ENCODE assay signal across 11 cellular contexts in genomic region chr17:3887394-3887793, GRCh38. TPM values are rescaled to one million over a fixed set of nuclear protein-coding genes. Genes with fewer than 3 reads are reported as not detected.
A peak's percentile ranks its signal among the peaks of the same experiment; 100 is the strongest.
DNase-seq lines count a peak whose midpoint lies in the region; ATAC-seq and TF ChIP-seq lines count a peak whose summit lies in the region.
"Had no signal": no experiment of that assay in that cellular context is flagged by ENCODE, and none has a peak within 500 bp of the region (broad histone marks: within the 10 kb centered on the region; RNA-seq: fewer than 3 reads in every experiment).

No MANE protein-coding gene starts in this region.

- H3K27ac ChIP-seq in CD4-positive, alpha-beta T cell (ENCODE audit: low read depth, low read length) = no peak overlapping the region
- peak overlapping the region; percentile 74 to 87 (median 80) for H3K27ac ChIP-seq in Peyer's patch
- H3K27ac ChIP-seq in dorsolateral prefrontal cortex = peak overlapping the region in 47 of 59 donors; percentile 6 to 92 (median 60)
- peak overlapping the region; percentile 87 to 95 for H3K27ac ChIP-seq in ovary
- H3K27ac ChIP-seq in hepatocyte = no peak overlapping the region

- no peaks in the 10 kb centered on the region for H3K9me3 ChIP-seq in CD4-positive, alpha-beta T cell (ENCODE audit: control insufficient read depth, low read length)
- no peaks in the 10 kb centered on the region for H3K9me3 ChIP-seq in Peyer's patch
- H3K9me3 ChIP-seq in ovary = no peaks in the 10 kb centered on the region
- no peaks in the 10 kb centered on the region for H3K9me3 ChIP-seq in hepatocyte (ENCODE audit: low read depth)

- no peaks in the 10 kb centered on the region for H3K9me2 ChIP-seq in hepatocyte (replicated peaks; ENCODE audit: insufficient read depth)

- peaks cover 5 to 45% (median 28%) of the 10 kb centered on the region in 4 donors for H3K4me1 ChIP-seq in Peyer's patch
- peaks cover 8% of the 10 kb centered on the region for H3K4me1 ChIP-seq in ovary (ENCODE audit: insufficient read depth)
- peaks cover 25% of the 10 kb centered on the region for H3K4me1 ChIP-seq in hepatocyte (ENCODE audit: insufficient read depth)

- H3K4me1 Mint-ChIP-seq in CD4-positive, alpha-beta T cell (ENCODE audit: low read depth) = peaks cover 47% of the 10 kb centered on the region

- TF ChIP-seq POLR2A in Peyer's patch (IDR thresholded peaks at IDR 0.05) (no peak), ovary (IDR thresholded peaks at IDR 0.05) (no peak)

- POLR2A ChIA-PET in CD4-positive, alpha-beta T cell (lab: Charles Lee) = no interaction called here

- no peaks in the 10 kb centered on the region for H3K27me3 Mint-ChIP-seq in CD4-positive, alpha-beta T cell

- peak overlapping the region; percentile 85 for H3K27ac Mint-ChIP-seq in CD4-positive, alpha-beta T cell

- TF ChIP-seq EP300 in ovary (IDR thresholded peaks at IDR 0.05) = no peak

- H3K27me3 ChIP-seq in CD4-positive, alpha-beta T cell (ENCODE audit: control insufficient read depth, insufficient read depth, low read length) = no peaks in the 10 kb centered on the region
- no peaks in the 10 kb centered on the region for H3K27me3 ChIP-seq in Peyer's patch
- H3K27me3 ChIP-seq in dorsolateral prefrontal cortex = no peaks in the 10 kb centered on the region
- H3K27me3 ChIP-seq in ovary = no peaks in the 10 kb centered on the region
- H3K27me3 ChIP-seq in hepatocyte = no peaks in the 10 kb centered on the region

- TF ChIP-seq CTCF in CD4-positive, alpha-beta T cell (IDR thresholded peaks at IDR 0.05) = no peak
- TF ChIP-seq CTCF in Peyer's patch (IDR thresholded peaks at IDR 0.05) (no peak), dorsolateral prefrontal cortex (IDR thresholded peaks at IDR 0.05 in 54 of 56, conservative IDR thresholded peaks at IDR 0.05 in 2 of 56; ENCODE audit: low read depth in 1 of 56, partially characterized antibody in 56 of 56) (no peak), ovary (IDR thresholded peaks at IDR 0.05) (no peak), GM20000 (IDR thresholded peaks at IDR 0.05; ENCODE audit: extremely low read depth, missing control alignments) (no peak), hepatocyte (IDR thresholded peaks at IDR 0.05; ENCODE audit: poor library complexity) (no peak)

- no peak overlapping the region for H3K4me2 ChIP-seq in hepatocyte

- H4K20me1 ChIP-seq in hepatocyte (ENCODE audit: insufficient read depth, poor library complexity, severe bottlenecking) = no peaks in the 10 kb centered on the region

- no peak for ATAC-seq in CD4-positive, alpha-beta T cell (ENCODE audit: poor library complexity)
- no peak for ATAC-seq in HG03378 (IDR thresholded peaks at IDR 0.05; ENCODE audit: unreplicated experiment)
- ATAC-seq in GM18502 (IDR thresholded peaks at IDR 0.05; ENCODE audit: poor library complexity, unreplicated experiment) = no peak

- H3K9me3 Mint-ChIP-seq in CD4-positive, alpha-beta T cell = no peaks in the 10 kb centered on the region

- peak overlapping the region; percentile 52 for H3K4me3 Mint-ChIP-seq in CD4-positive, alpha-beta T cell

- 71 to 85% (median 82%) methylated on average over 2 of the region's 2 CpGs for WGBS in ovary, 3 donors
- WGBS in hepatocyte (ENCODE audit: low lambda C conversion rate, missing lambda C conversion rate) = 79% methylated on average over 2 of the region's 2 CpGs

- no peak for DNase-seq in CD4-positive, alpha-beta T cell
- DNase-seq in Peyer's patch (no peak), dorsolateral prefrontal cortex (no peak), ovary (peak in 1 of 5 donors; percentile 35), GM20000 (ENCODE audit: low spot score) (no peak), hepatocyte (ENCODE audit: low spot score) (no peak)
- DNase-seq: DND-41, HCEC 1CT, NCI-H2081 had no signal

- peaks cover 6% of the 10 kb centered on the region for H3K36me3 Mint-ChIP-seq in CD4-positive, alpha-beta T cell (ENCODE audit: low read depth)

- intact Hi-C loops in CD4-positive, alpha-beta T cell (cut with DNase I, micrococcal nuclease) = no loop called here
- intact Hi-C loops in dorsolateral prefrontal cortex (cut with DNase I) (no loop called here), ovary (cut with DNase I) (no loop called here)

- H3K79me2 ChIP-seq in hepatocyte = peaks cover 4% of the 10 kb centered on the region

- H3K4me3 ChIP-seq in Peyer's patch = no peak overlapping the region
- no peak overlapping the region for H3K4me3 ChIP-seq in dorsolateral prefrontal cortex
- H3K4me3 ChIP-seq in ovary = no peak overlapping the region
- no peak overlapping the region for H3K4me3 ChIP-seq in hepatocyte

- CTCF ChIA-PET in CD4-positive, alpha-beta T cell (lab: Charles Lee) = no interaction called here

- H3K36me3 ChIP-seq in Peyer's patch = peaks cover 0 to 17% (median 0%) of the 10 kb centered on the region in 3 donors
- H3K36me3 ChIP-seq in ovary = no peaks in the 10 kb centered on the region
- no peaks in the 10 kb centered on the region for H3K36me3 ChIP-seq in hepatocyte (replicated peaks; ENCODE audit: insufficient read depth, low read depth)

- H2AFZ ChIP-seq in hepatocyte = no peak overlapping the region

RNA-seq across cellular contexts. Expression of gene CAMKK1, which starts 5.5 kb away (rescaled TPM):
- total RNA-seq in CD4-positive, alpha-beta T cell = 1 to 10 TPM; 4.8 to 4.9 TPM
- 10 to 100 TPM in 1 of 4 donors, 1 to 10 TPM in 3; 2.5 to 13.2 (median 4.6) TPM for total RNA-seq in Peyer's patch
- total RNA-seq in dorsolateral prefrontal cortex = 100 to 1,000 TPM in 89 of 120 experiments, 10 to 100 TPM in 31; 35.4 to 172 (median 118) TPM
- 10 to 100 TPM in 3 of 7 donors, 1 to 10 TPM in 4; 4.7 to 15.1 (median 9.8) TPM for total RNA-seq in ovary
- polyA plus RNA-seq in ovary = 1 to 10 TPM; 2.8 to 4.6 TPM
- 2.6 and 5.1 TPM in 2 replicates for total RNA-seq in hepatocyte
- polyA plus RNA-seq in hepatocyte = 4.4 and 5.7 TPM in 2 replicates

RNA-seq across cellular contexts. Expression of gene P2RX1, which starts 28.9 kb away (rescaled TPM):
- total RNA-seq in CD4-positive, alpha-beta T cell = 1 to 10 TPM in 1 of 2 experiments, under 1 TPM in 1; 0.34 to 1.0 TPM
- total RNA-seq in Peyer's patch (10 to 100 TPM in 1 of 4 donors, 1 to 10 TPM in 2, under 1 TPM in 1; 0.88 to 27.2 (median 4.3) TPM), dorsolateral prefrontal cortex (1 to 10 TPM in 30 of 120 experiments, under 1 TPM in 86, not detected in 4; 0.15 to 2.8 (median 0.69) TPM), ovary (1 to 10 TPM in 2 of 7 donors, under 1 TPM in 5; 0.24 to 3.0 (median 0.65) TPM), hepatocyte (0.20 and 0.50 TPM in 2 replicates)
- polyA plus RNA-seq in ovary (1 to 10 TPM; 3.2 to 4.6 TPM), hepatocyte (1.8 and 2.3 TPM in 2 replicates)

RNA-seq across cellular contexts. Expression of gene NCBP3, which starts 41.3 kb away (rescaled TPM):
- 10 to 100 TPM; 25.0 to 29.5 TPM for total RNA-seq in CD4-positive, alpha-beta T cell
- total RNA-seq in Peyer's patch (10 to 100 TPM; 24.8 to 41.6 (median 32.2) TPM), dorsolateral prefrontal cortex (10 to 100 TPM; 27.5 to 72.2 (median 39.5) TPM), ovary (10 to 100 TPM; 15.7 to 43.2 (median 37.6) TPM), hepatocyte (20.8 and 31.8 TPM in 2 replicates)
- polyA plus RNA-seq in ovary (10 to 100 TPM; 17.7 to 38.9 TPM), hepatocyte (20.6 and 28.9 TPM in 2 replicates)

Comparison
In these comparisons a context has a peak if more than half of its experiments do, and no peak if none do; other contexts are left out.
1. H3K27ac ChIP-seq: peak in Peyer's patch (4 of 4), dorsolateral prefrontal cortex (47 of 59) and ovary (2 of 2); none in CD4-positive, alpha-beta T cell (single experiment) and hepatocyte (single experiment).